ENCODE assay signal across 9 cellular contexts in the genomic region with DNA sequence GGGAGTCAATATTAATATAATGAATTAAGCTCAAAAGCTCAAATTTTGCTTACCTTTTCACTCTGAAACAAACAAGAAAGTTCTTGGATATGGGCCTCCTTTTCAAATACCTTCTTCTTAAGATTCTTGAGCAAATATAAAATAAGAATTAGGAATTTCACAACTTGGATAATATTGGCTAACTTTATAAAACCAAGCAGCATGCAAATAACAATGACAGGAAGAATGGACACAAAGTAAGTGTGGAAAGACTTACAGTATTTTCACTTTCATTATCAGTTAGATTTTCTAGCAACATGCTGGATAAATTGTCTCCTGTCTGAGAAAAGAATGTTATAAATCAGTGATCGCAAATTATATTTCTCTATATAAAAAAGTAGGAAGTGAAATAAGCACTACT. TPM values are rescaled to one million over a fixed set of nuclear protein-coding genes. Genes with fewer than 3 reads are reported as not detected.
DNase-seq lines count a peak whose midpoint lies in the region; ATAC-seq and TF ChIP-seq lines count a peak whose summit lies in the region.
"Had no signal": no experiment of that assay in that cellular context is flagged by ENCODE, and none has a peak within 500 bp of the region (broad histone marks: within the 10 kb centered on the region; RNA-seq: fewer than 3 reads in every experiment).

No MANE protein-coding gene starts in this region.

- intact Hi-C loops in lower lobe of right lung (cut with DNase I) (no loop called here), vagina (cut with DNase I) (no loop called here)

- H2AFZ ChIP-seq in MM.1S (ENCODE audit: low read length) = no peak overlapping the region

- H3K27ac ChIP-seq in MM.1S (ENCODE audit: low read length) (no peak overlapping the region), lower lobe of right lung (peak overlapping the region; percentile 27), vagina (no peak overlapping the region), tibial nerve (peak overlapping the region in 1 of 4 donors; percentile 14)
- H3K27ac ChIP-seq: suprapubic skin, VCaP had no signal

- DNase-seq in MM.1S = peak; percentile 44
- no peak for DNase-seq in lower lobe of right lung
- DNase-seq in retina = no peak
- no peak for DNase-seq in vagina (ENCODE audit: extremely low spot score in 2 of 2)
- DNase-seq in tibial nerve (ENCODE audit: low spot score in 2 of 2) = no peak

- H3K4me3 ChIP-seq in MM.1S (ENCODE audit: low read length) = peak overlapping the region; percentile 37
- H3K4me3 ChIP-seq in lower lobe of right lung = peak overlapping the region; percentile 32
- no peak overlapping the region for H3K4me3 ChIP-seq in vagina
- H3K4me3 ChIP-seq in tibial nerve = no peak overlapping the region
- H3K4me3 ChIP-seq: suprapubic skin had no signal

- no peaks in the 10 kb centered on the region for H3K27me3 ChIP-seq in MM.1S (replicated peaks; ENCODE audit: insufficient read depth, low read length)
- H3K27me3 ChIP-seq in lower lobe of right lung (ENCODE audit: low read depth) = no peaks in the 10 kb centered on the region
- no peaks in the 10 kb centered on the region for H3K27me3 ChIP-seq in vagina
- H3K27me3 ChIP-seq in tibial nerve = no peaks in the 10 kb centered on the region
- H3K27me3 ChIP-seq: suprapubic skin had no signal

- no peaks in the 10 kb centered on the region for H3K9me2 ChIP-seq in MM.1S (replicated peaks; ENCODE audit: insufficient read depth, low read length)

- WGBS in tibial nerve, 2 donors = 75 to 77% methylated on average over 1 of the region's 1 CpG

- peak; percentile 58 for ATAC-seq in GM18511 (IDR thresholded peaks at IDR 0.05; ENCODE audit: unreplicated experiment)
- ATAC-seq in GM21515 (IDR thresholded peaks at IDR 0.05; ENCODE audit: unreplicated experiment) = peak; percentile 67
- ATAC-seq in lower lobe of right lung = peak in 1 of 2 donors; percentile 29

- H3K36me3 ChIP-seq in MM.1S (replicated peaks; ENCODE audit: insufficient read depth, low read length) (no peaks in the 10 kb centered on the region), lower lobe of right lung (no peaks in the 10 kb centered on the region), vagina (peaks cover 0 to 2% of the 10 kb centered on the region in 2 donors), tibial nerve (no peaks in the 10 kb centered on the region)
- H3K36me3 ChIP-seq: suprapubic skin had no signal

- no peak for TF ChIP-seq POLR2A in vagina (IDR thresholded peaks at IDR 0.05)
- TF ChIP-seq POLR2A in tibial nerve (IDR thresholded peaks at IDR 0.05) = no peak

- H4K20me1 ChIP-seq in MM.1S (ENCODE audit: insufficient read depth, low read length) = no peaks in the 10 kb centered on the region

- H3K9me3 ChIP-seq in MM.1S (replicated peaks; ENCODE audit: insufficient read depth, low read length) (no peaks in the 10 kb centered on the region), lower lobe of right lung (no peaks in the 10 kb centered on the region), vagina (no peaks in the 10 kb centered on the region), tibial nerve (no peaks in the 10 kb centered on the region)
- H3K9me3 ChIP-seq: suprapubic skin had no signal

- peak overlapping the region; percentile 50 for H3K4me2 ChIP-seq in MM.1S (ENCODE audit: low read depth, low read length)

- peaks cover 5% of the 10 kb centered on the region; the same call in 1 of the 2 replicates for H3K4me1 ChIP-seq in MM.1S (ENCODE audit: low read length)
- H3K4me1 ChIP-seq in lower lobe of right lung = peaks cover 27% of the 10 kb centered on the region
- H3K4me1 ChIP-seq in vagina = no peaks in the 10 kb centered on the region
- H3K4me1 ChIP-seq in tibial nerve = peaks cover 0 to 21% (median 5%) of the 10 kb centered on the region in 4 donors

- no peak for TF ChIP-seq CTCF in MM.1S (IDR thresholded peaks at IDR 0.05; ENCODE audit: low read length)
- no peak for TF ChIP-seq CTCF in lower lobe of right lung (IDR thresholded peaks at IDR 0.05)
- TF ChIP-seq CTCF in vagina (IDR thresholded peaks at IDR 0.05) = no peak
- TF ChIP-seq CTCF in tibial nerve (IDR thresholded peaks at IDR 0.05) = no peak

- no peaks in the 10 kb centered on the region for H3K79me2 ChIP-seq in MM.1S (ENCODE audit: low read length)

- H3F3A ChIP-seq in MM.1S (ENCODE audit: insufficient read depth, low read length) = no peaks in the 10 kb centered on the region

- no peak overlapping the region; the same call in 1 of the 2 replicates for H3K9ac ChIP-seq in MM.1S (ENCODE audit: low read length)

- TF ChIP-seq EP300 in tibial nerve (IDR thresholded peaks at IDR 0.05) = no peak

RNA-seq across cellular contexts. Expression of a gene that starts 13.2 kb away (rescaled TPM):
- 46.6 TPM for total RNA-seq in lower lobe of right lung
- total RNA-seq in vagina = 40.5 TPM
- 10 to 100 TPM; 30.2 to 65.1 (median 45.8) TPM for total RNA-seq in tibial nerve

RNA-seq across cellular contexts. Expression of a gene that starts 41.1 kb away (rescaled TPM):
- total RNA-seq in lower lobe of right lung = 0.62 TPM
- total RNA-seq in vagina = 65.8 TPM
- not detected for total RNA-seq in tibial nerve

Comparison
In these comparisons a context has a peak if more than half of its experiments do, and no peak if none do; other contexts are left out.
1. H3K4me3 ChIP-seq: peak in MM.1S (single experiment) and lower lobe of right lung (single experiment); none in vagina (0 of 2) and tibial nerve (0 of 4).
2. RNA of a gene that starts 41.1 kb away (total RNA-seq): 65.8 TPM in vagina (single experiment); 0.62 TPM in lower lobe of right lung (single experiment) and not detected in tibial nerve; every median in the first group is over 10 times any median in the second.